In the genomic region with DNA sequence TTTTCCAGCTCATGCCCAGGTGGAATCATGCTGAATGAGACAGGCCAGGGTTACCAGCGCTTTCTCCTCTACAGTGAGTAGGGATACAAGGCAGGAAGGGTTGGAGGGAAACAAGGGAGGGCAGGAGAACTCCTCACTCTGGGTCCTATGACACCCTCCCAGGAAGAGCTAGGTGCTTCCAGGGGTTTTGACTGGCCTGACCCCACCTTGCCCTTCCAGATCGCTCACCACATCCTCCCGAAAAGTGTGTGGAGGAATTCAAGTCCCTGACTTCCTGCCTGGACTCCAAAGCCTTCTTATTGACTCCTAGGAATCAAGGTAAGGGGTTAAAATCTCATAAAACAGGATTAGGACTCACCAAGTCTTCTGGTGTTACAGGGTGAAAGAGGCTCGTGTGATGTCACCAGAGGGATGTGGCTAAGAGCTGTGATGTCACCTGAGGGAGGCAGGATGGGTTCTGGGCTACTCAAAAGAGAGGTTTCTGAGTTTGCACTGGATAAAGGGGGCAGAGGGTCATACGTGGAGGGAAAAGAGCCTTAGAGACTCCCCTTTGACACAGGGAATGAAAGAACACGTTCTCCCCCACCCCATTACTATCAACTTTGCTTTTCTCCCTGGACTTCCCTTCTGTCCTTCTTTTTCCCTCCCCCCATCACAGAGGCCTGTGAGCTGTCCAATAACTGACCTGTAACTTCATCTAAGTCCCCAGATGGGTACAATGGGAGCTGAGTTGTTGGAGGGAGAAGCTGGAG, we compare ENCODE assay signal across 16 cellular contexts. TPM values are rescaled to one million over a fixed set of nuclear protein-coding genes. Genes with fewer than 3 reads are reported as not detected.
DNase-seq lines count a peak whose midpoint lies in the region; ATAC-seq and TF ChIP-seq lines count a peak whose summit lies in the region.
"Had no signal": no experiment of that assay in that cellular context is flagged by ENCODE, and none has a peak within 500 bp of the region (broad histone marks: within the 10 kb centered on the region; RNA-seq: fewer than 3 reads in every experiment).

No MANE protein-coding gene starts in this region.

- peak overlapping the region; percentile 64 for H3K4me3 Mint-ChIP-seq in activated T-cell treated with anti-CD3 and anti-CD28 coated beads, Interleukin-2, amount 50 U/mL, for 4 hours
- H3K4me3 Mint-ChIP-seq in T-helper 17 cell (peak overlapping the region; percentile 60), endodermal cell (no peak overlapping the region)
- peak overlapping the region; percentile 95 to 97 for H3K4me3 Mint-ChIP-seq in stimulated activated naive B cell treated with anti-CD40 and anti-IgM and Interleukin-4, amounts not matched to agents 10 μg/mL and 1 μg/mL and 100 μg/mL, for 72 hours

- no peaks in the 10 kb centered on the region for H3K9me3 ChIP-seq in T-helper 17 cell (ENCODE audit: control insufficient read depth, low read length, poor library complexity, severe bottlenecking)
- H3K9me3 ChIP-seq in endodermal cell (ENCODE audit: control insufficient read depth, low read length), result no peaks in the 10 kb centered on the region
- H3K9me3 ChIP-seq in aorta (ENCODE audit: control insufficient read depth, low read length), result no peaks in the 10 kb centered on the region
- H3K9me3 ChIP-seq: breast epithelium had no signal

- peaks cover 8% of the 10 kb centered on the region for H3K4me1 ChIP-seq in endodermal cell (ENCODE audit: control insufficient read depth, insufficient read depth, low read length)
- no peaks in the 10 kb centered on the region for H3K4me1 ChIP-seq in aorta (ENCODE audit: control insufficient read depth in 1 of 2, insufficient read depth in 2 of 2, low read length in 2 of 2)

- H3K27ac ChIP-seq in endodermal cell (ENCODE audit: low read depth, low read length), result no peak overlapping the region
- H3K27ac ChIP-seq in aorta (ENCODE audit: low read depth in 1 of 2, low read length in 2 of 2), result no peak overlapping the region
- H3K27ac ChIP-seq: epithelial cell of prostate, HL-60, SK-N-MC had no signal

- H3K9me3 Mint-ChIP-seq in activated T-cell treated with anti-CD3 and anti-CD28 coated beads, Interleukin-2, amount 50 U/mL, for 4 hours, result no peaks in the 10 kb centered on the region
- H3K9me3 Mint-ChIP-seq in endodermal cell, result no peaks in the 10 kb centered on the region
- no peaks in the 10 kb centered on the region for H3K9me3 Mint-ChIP-seq in stimulated activated naive B cell treated with anti-CD40 and anti-IgM and Interleukin-4, amounts not matched to agents 10 μg/mL and 1 μg/mL and 100 μg/mL, for 72 hours
- H3K9me3 Mint-ChIP-seq: memory B cell had no signal

- no peak overlapping the region for H3K4me3 ChIP-seq in endodermal cell (ENCODE audit: low read length)
- no peak overlapping the region for H3K4me3 ChIP-seq in aorta (ENCODE audit: low read length in 2 of 2)
- H3K4me3 ChIP-seq: SK-N-MC had no signal

- intact Hi-C loops in aorta (cut with DNase I), result loop anchor here in 1 of 2 donors (10.0 kb wide), 1 partner anchor 1757 kb away; the partner anchor contains the start of genes CUTA and PHF1

- H3K4me1 Mint-ChIP-seq in activated T-cell treated with anti-CD3 and anti-CD28 coated beads, Interleukin-2, amount 50 U/mL, for 4 hours (ENCODE audit: low read depth), result peaks cover 64% of the 10 kb centered on the region
- H3K4me1 Mint-ChIP-seq in T-helper 17 cell, result peaks cover 50% of the 10 kb centered on the region
- H3K4me1 Mint-ChIP-seq in endodermal cell, result peaks cover 17% of the 10 kb centered on the region
- H3K4me1 Mint-ChIP-seq in stimulated activated naive B cell treated with anti-CD40 and anti-IgM and Interleukin-4, amounts not matched to agents 10 μg/mL and 1 μg/mL and 100 μg/mL, for 72 hours, result peaks cover 50 to 72% of the 10 kb centered on the region in 2 donors

- no peaks in the 10 kb centered on the region for H3K27me3 Mint-ChIP-seq in activated T-cell treated with anti-CD3 and anti-CD28 coated beads, Interleukin-2, amount 50 U/mL, for 4 hours (ENCODE audit: low read depth)
- H3K27me3 Mint-ChIP-seq in T-helper 17 cell (no peaks in the 10 kb centered on the region), endodermal cell (ENCODE audit: insufficient read depth) (no peaks in the 10 kb centered on the region)
- no peaks in the 10 kb centered on the region for H3K27me3 Mint-ChIP-seq in stimulated activated naive B cell treated with anti-CD40 and anti-IgM and Interleukin-4, amounts not matched to agents 10 μg/mL and 1 μg/mL and 100 μg/mL, for 72 hours
- H3K27me3 Mint-ChIP-seq: memory B cell had no signal

- TF ChIP-seq CTCF in endodermal cell (conservative IDR thresholded peaks at IDR 0.05), result no peak

- H3K27me3 ChIP-seq in endodermal cell (ENCODE audit: control insufficient read depth, insufficient read depth, low read length, poor library complexity, severe bottlenecking) (no peaks in the 10 kb centered on the region), aorta (ENCODE audit: control insufficient read depth in 1 of 2, insufficient read depth in 2 of 2, low read length in 1 of 2) (no peaks in the 10 kb centered on the region)
- H3K27me3 ChIP-seq: breast epithelium had no signal

- peaks cover 11% of the 10 kb centered on the region for H3K36me3 Mint-ChIP-seq in activated T-cell treated with anti-CD3 and anti-CD28 coated beads, Interleukin-2, amount 50 U/mL, for 4 hours (ENCODE audit: insufficient read depth)
- peaks cover 3% of the 10 kb centered on the region for H3K36me3 Mint-ChIP-seq in T-helper 17 cell (ENCODE audit: low read depth)
- H3K36me3 Mint-ChIP-seq in endodermal cell (ENCODE audit: low read depth), result peaks cover 27% of the 10 kb centered on the region
- H3K36me3 Mint-ChIP-seq in stimulated activated naive B cell treated with anti-CD40 and anti-IgM and Interleukin-4, amounts not matched to agents 10 μg/mL and 1 μg/mL and 100 μg/mL, for 72 hours, result peaks cover 45 to 58% of the 10 kb centered on the region in 2 donors

- H3K9ac ChIP-seq in endodermal cell (ENCODE audit: extremely low read depth, low read length, poor library complexity, severe bottlenecking), result no peak overlapping the region

- H3K36me3 ChIP-seq in endodermal cell (ENCODE audit: control insufficient read depth, insufficient read depth, low read length), result peaks cover 11% of the 10 kb centered on the region
- H3K36me3 ChIP-seq in aorta (ENCODE audit: control insufficient read depth in 1 of 2, insufficient read depth in 2 of 2, low read length in 1 of 2), result peaks cover 0 to 1% of the 10 kb centered on the region in 2 donors
- H3K36me3 ChIP-seq: breast epithelium had no signal

- peak overlapping the region; percentile 92 for H3K27ac Mint-ChIP-seq in T-helper 17 cell
- H3K27ac Mint-ChIP-seq in endodermal cell, result peak overlapping the region; percentile 52
- H3K27ac Mint-ChIP-seq in stimulated activated naive B cell treated with anti-CD40 and anti-IgM and Interleukin-4, amounts not matched to agents 10 μg/mL and 1 μg/mL and 100 μg/mL, for 72 hours, result no peak overlapping the region
- H3K27ac Mint-ChIP-seq: memory B cell had no signal

- 80 to 96% methylated on average over 4 to 6 of the region's 6 CpGs for WGBS in endodermal cell (ENCODE audit: insufficient coverage in 1 of 2, insufficient read length in 1 of 2), 2 experiments
- WGBS in aorta, 2 donors, result 74 to 75% methylated on average over 6 of the region's 6 CpGs

- no peak for DNase-seq in activated T-cell treated with anti-CD3 and anti-CD28 coated beads, Interleukin-2, amount 50 U/mL, for 4 hours
- no peak for DNase-seq in activated T-cell treated with anti-CD3 and anti-CD28 coated beads for 4 hours
- no peak for DNase-seq in T-helper 17 cell
- no peak for DNase-seq in endodermal cell
- no peak for DNase-seq in stimulated activated naive B cell treated with anti-CD40 and anti-IgM and Interleukin-4, amounts not matched to agents 10 μg/mL and 1 μg/mL and 100 μg/mL, for 72 hours
- DNase-seq in AML-193 (lab: John Stamatoyannopoulos, UW), result no peak
- no peak for DNase-seq in aorta
- DNase-seq: NCI-H1105 treated with DMSO at 0.1 percent for 48 hours, NCI-H526, right cardiac atrium had no signal

- no peak for ATAC-seq in activated T-cell treated with anti-CD3 and anti-CD28 coated beads, Interleukin-2, amount 50 U/mL, for 4 hours
- ATAC-seq in T-helper 17 cell, result no peak
- no peak for ATAC-seq in stimulated activated naive B cell treated with anti-CD40 and anti-IgM and Interleukin-4, amounts not matched to agents 10 μg/mL and 1 μg/mL and 100 μg/mL, for 72 hours (replicated peaks)
- ATAC-seq in aorta (ENCODE audit: low FRiP score), result no peak
- no peak for ATAC-seq in HG03196 (IDR thresholded peaks at IDR 0.05; ENCODE audit: unreplicated experiment)
- ATAC-seq: right cardiac atrium had no signal

RNA-seq across cellular contexts. Expression of gene APOM, which starts 1.9 kb away (rescaled TPM):
- 1 to 10 TPM; 1.8 to 2.8 (median 2.1) TPM for total RNA-seq in activated T-cell treated with anti-CD3 and anti-CD28 coated beads, Interleukin-2, amount 50 U/mL, for 4 hours
- 1 to 10 TPM; 2.9 to 4.0 TPM for total RNA-seq in T-helper 17 cell
- 1 to 10 TPM; 1.6 to 3.2 TPM for total RNA-seq in endodermal cell
- polyA plus RNA-seq in endodermal cell (2013, experiment 1 of 2), result 6.1 TPM
- 6.9 TPM for polyA plus RNA-seq in endodermal cell (2013, experiment 2 of 2)
- under 1 TPM; 0.42 to 0.96 TPM for total RNA-seq in aorta
- polyA plus RNA-seq in aorta, result 1 to 10 TPM in 1 of 2 donors, not detected in 1; 2.6 TPM

RNA-seq across cellular contexts. Expression of gene C6orf47, which starts 3.0 kb away (rescaled TPM):
- 10 to 100 TPM; 17.1 to 18.3 (median 18.2) TPM for total RNA-seq in activated T-cell treated with anti-CD3 and anti-CD28 coated beads, Interleukin-2, amount 50 U/mL, for 4 hours
- total RNA-seq in T-helper 17 cell (10 to 100 TPM; 13.3 to 16.9 TPM), endodermal cell (10 to 100 TPM; 14.0 to 14.9 TPM), aorta (10 to 100 TPM; 18.3 to 20.2 TPM)
- polyA plus RNA-seq in endodermal cell (2013, experiment 1 of 2), result 9.6 TPM
- polyA plus RNA-seq in endodermal cell (2013, experiment 2 of 2), result 9.5 TPM
- 10 to 100 TPM in 1 of 2 donors, 1 to 10 TPM in 1; 7.5 to 12.0 TPM for polyA plus RNA-seq in aorta

RNA-seq across cellular contexts. Expression of gene BAG6, which starts 5.1 kb away (rescaled TPM):
- total RNA-seq in activated T-cell treated with anti-CD3 and anti-CD28 coated beads, Interleukin-2, amount 50 U/mL, for 4 hours, result 100 to 1,000 TPM; 403 to 418 (median 411) TPM
- total RNA-seq in T-helper 17 cell (100 to 1,000 TPM; 229 to 233 TPM), endodermal cell (100 to 1,000 TPM; 413 to 428 TPM), aorta (100 to 1,000 TPM; 207 to 215 TPM)
- polyA plus RNA-seq in endodermal cell (2013, experiment 1 of 2), result 320 TPM
- polyA plus RNA-seq in endodermal cell (2013, experiment 2 of 2), result 283 TPM
- 100 to 1,000 TPM in 1 of 2 donors, 10 to 100 TPM in 1; 75.0 to 379 TPM for polyA plus RNA-seq in aorta

RNA-seq across cellular contexts. Expression of gene GPANK1, which starts 7.2 kb away (rescaled TPM):
- total RNA-seq in activated T-cell treated with anti-CD3 and anti-CD28 coated beads, Interleukin-2, amount 50 U/mL, for 4 hours, result 10 to 100 TPM; 34.9 to 37.8 (median 37.5) TPM
- total RNA-seq in T-helper 17 cell (10 to 100 TPM in 1 of 2 donors, 1 to 10 TPM in 1; 9.2 to 11.9 TPM), endodermal cell (10 to 100 TPM; 16.1 to 21.3 TPM), aorta (10 to 100 TPM; 10.9 to 16.5 TPM)
- polyA plus RNA-seq in endodermal cell (2013, experiment 1 of 2), result 25.9 TPM
- polyA plus RNA-seq in endodermal cell (2013, experiment 2 of 2), result 24.4 TPM
- 10 to 100 TPM; 15.9 to 22.8 TPM for polyA plus RNA-seq in aorta

RNA-seq across cellular contexts. Expression of gene CSNK2B, which starts 8.3 kb away (rescaled TPM):
- total RNA-seq in activated T-cell treated with anti-CD3 and anti-CD28 coated beads, Interleukin-2, amount 50 U/mL, for 4 hours, result 100 to 1,000 TPM; 301 to 311 (median 307) TPM
- 100 to 1,000 TPM; 104 to 107 TPM for total RNA-seq in T-helper 17 cell
- 100 to 1,000 TPM; 155 to 171 TPM for total RNA-seq in endodermal cell
- polyA plus RNA-seq in endodermal cell (2013, experiment 1 of 2), result 227 TPM
- polyA plus RNA-seq in endodermal cell (2013, experiment 2 of 2), result 191 TPM
- total RNA-seq in aorta, result 100 to 1,000 TPM; 100 to 106 TPM
- 100 to 1,000 TPM; 122 to 191 TPM for polyA plus RNA-seq in aorta
